12 cellular contexts compared by ENCODE assay signal in the genomic region with DNA sequence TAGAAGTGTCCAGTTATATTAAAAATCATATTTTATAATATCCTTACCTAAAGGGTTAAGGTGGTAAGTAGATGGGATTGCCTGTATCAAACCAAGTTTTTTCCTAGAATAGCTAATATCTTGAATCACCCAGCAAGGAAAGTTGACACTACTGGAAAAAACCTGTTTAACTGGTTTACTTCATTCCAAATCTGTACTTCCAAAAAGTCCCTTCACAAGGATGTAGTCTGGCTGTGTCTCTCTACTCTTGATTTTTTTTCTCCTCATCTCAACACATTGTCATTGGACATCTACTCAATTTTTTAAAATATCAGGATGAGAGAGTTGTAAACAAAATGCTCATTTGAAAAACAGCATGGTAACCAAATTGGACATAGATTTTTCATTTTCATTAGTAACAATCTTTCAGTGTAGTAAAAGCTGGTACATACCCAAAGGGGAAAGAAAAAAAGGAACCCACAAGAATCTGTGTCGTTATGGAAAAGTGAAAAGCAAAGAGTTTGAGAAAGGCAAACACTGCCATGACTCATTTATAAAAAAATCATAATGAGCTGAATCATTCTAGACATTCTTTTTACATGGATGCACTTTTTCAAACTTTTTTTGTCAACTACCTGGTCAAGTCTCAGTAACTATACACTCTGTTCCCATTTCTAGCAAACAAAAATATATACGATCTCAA.
DNase-seq lines count a peak whose midpoint lies in the region; ATAC-seq and TF ChIP-seq lines count a peak whose summit lies in the region.
"Had no signal": no experiment of that assay in that cellular context is flagged by ENCODE, and none has a peak within 500 bp of the region (broad histone marks: within the 10 kb centered on the region; RNA-seq: fewer than 3 reads in every experiment).

No MANE protein-coding gene starts in this region.

- H3K27ac Mint-ChIP-seq in MCF 10A (ENCODE audit: low read depth, unreplicated experiment): peak overlapping the region; percentile 80

- ATAC-seq in GM21717 (IDR thresholded peaks at IDR 0.05; ENCODE audit: unreplicated experiment) (no peak), GM18520 (IDR thresholded peaks at IDR 0.05; ENCODE audit: unreplicated experiment) (no peak)
- ATAC-seq: upper lobe of right lung had no signal

- TF ChIP-seq CTCF in MCF 10A (IDR thresholded peaks at IDR 0.05; ENCODE audit: unreplicated experiment) (no peak), breast epithelium (IDR thresholded peaks at IDR 0.05) (no peak), astrocyte of the spinal cord (IDR thresholded peaks at IDR 0.05; ENCODE audit: low read depth, low read length) (no peak), kidney epithelial cell (IDR thresholded peaks at IDR 0.05; ENCODE audit: insufficient read depth, low read length, poor library complexity, severe bottlenecking) (no peak), Peyer's patch (IDR thresholded peaks at IDR 0.05) (no peak)

- H3K36me3 ChIP-seq in breast epithelium: no peaks in the 10 kb centered on the region
- H3K36me3 ChIP-seq in kidney epithelial cell (ENCODE audit: control insufficient read depth, insufficient read depth, low read length): no peaks in the 10 kb centered on the region
- no peaks in the 10 kb centered on the region for H3K36me3 ChIP-seq in Peyer's patch
- H3K36me3 ChIP-seq: upper lobe of right lung had no signal

- H3K36me3 Mint-ChIP-seq in MCF 10A (ENCODE audit: insufficient read depth, unreplicated experiment): no peaks in the 10 kb centered on the region

- POLR2A ChIA-PET in MCF 10A (lab: Yijun Ruan, JAX): interaction anchor here (1.7 kb wide), 1 partner anchor 10 kb away, joined by 5 read pairs; no protein-coding TSS in a partner anchor

- intact Hi-C loops in MCF 10A (cut with micrococcal nuclease): no loop called here
- intact Hi-C loops in breast epithelium (cut with DNase I; ENCODE audit: low total_unique reads): no loop called here

- H3K9me3 ChIP-seq in breast epithelium: peaks cover 0 to 8% of the 10 kb centered on the region in 2 donors
- no peaks in the 10 kb centered on the region for H3K9me3 ChIP-seq in Peyer's patch
- H3K9me3 ChIP-seq: upper lobe of right lung had no signal

- H3K27me3 ChIP-seq in breast epithelium: no peaks in the 10 kb centered on the region
- H3K27me3 ChIP-seq in kidney epithelial cell (ENCODE audit: control insufficient read depth, insufficient read depth, low read length): no peaks in the 10 kb centered on the region
- no peaks in the 10 kb centered on the region for H3K27me3 ChIP-seq in Peyer's patch
- H3K27me3 ChIP-seq: upper lobe of right lung had no signal

- DNase-seq in MCF 10A (ENCODE audit: unreplicated experiment) (peak; percentile 31), breast epithelium (ENCODE audit: low spot score in 2 of 2) (no peak), astrocyte of the spinal cord (ENCODE audit: low read depth, low spot score) (peak; percentile 86), kidney epithelial cell (ENCODE audit: low read depth) (peak; percentile 50), Peyer's patch (no peak), islet precursor cell (no peak)
- DNase-seq: MV-4-11, retina, T-helper 2 cell, upper lobe of right lung had no signal

- peaks cover 16% of the 10 kb centered on the region for H3K4me1 Mint-ChIP-seq in MCF 10A (ENCODE audit: insufficient read depth, unreplicated experiment)

- CTCF ChIA-PET in MCF 10A (lab: Yijun Ruan, JAX): interaction anchor here (0.6 to 2.1 kb wide), 4 partner anchors 10 to 84 kb away, joined by 3 to 6 read pairs (median 3); no protein-coding TSS in a partner anchor

- H3K4me1 ChIP-seq in breast epithelium (no peaks in the 10 kb centered on the region), Peyer's patch (no peaks in the 10 kb centered on the region)
- H3K4me1 ChIP-seq: upper lobe of right lung had no signal

- TF ChIP-seq POLR2A in breast epithelium (IDR thresholded peaks at IDR 0.05) (no peak), Peyer's patch (IDR thresholded peaks at IDR 0.05) (no peak)

- in situ Hi-C loops in astrocyte of the spinal cord (cut with HindIII; ENCODE audit: low sequenced_read_pairs): no loop called here

- no TSS peak for BruUV-seq in MCF 10A (replicated peaks; lab: Mats Ljungman, UMichigan)

- H3K27me3 Mint-ChIP-seq in MCF 10A (ENCODE audit: insufficient read depth, unreplicated experiment): no peaks in the 10 kb centered on the region

- no peak overlapping the region for H3K4me3 Mint-ChIP-seq in MCF 10A (ENCODE audit: unreplicated experiment)

- H3K27ac ChIP-seq in breast epithelium: peak overlapping the region in 1 of 2 donors; percentile 46
- no peak overlapping the region for H3K27ac ChIP-seq in Peyer's patch
- H3K27ac ChIP-seq: upper lobe of right lung had no signal

- peaks cover 8% of the 10 kb centered on the region for H3K9me3 Mint-ChIP-seq in MCF 10A (ENCODE audit: unreplicated experiment)

- H3K4me3 ChIP-seq in breast epithelium (no peak overlapping the region), astrocyte of the spinal cord (ENCODE audit: low read depth, low read length) (no peak overlapping the region), kidney epithelial cell (ENCODE audit: low read depth, low read length) (no peak overlapping the region), Peyer's patch (no peak overlapping the region)
- H3K4me3 ChIP-seq: upper lobe of right lung had no signal

Comparison
In these comparisons a context has a peak if more than half of its experiments do, and no peak if none do; other contexts are left out.
1. DNase-seq: peak in MCF 10A (single experiment), astrocyte of the spinal cord (single experiment) and kidney epithelial cell (single experiment); none in breast epithelium (0 of 2), Peyer's patch (0 of 3) and islet precursor cell (single experiment).